1 cellular context compared by ENCODE assay signal in genomic region chr20:44068780-44069191, GRCh38.
TF ChIP-seq lines count a peak whose summit lies in the region.

No MANE protein-coding gene starts in this region.

TF ChIP-seq in GM12878, 131 proteins besides CTCF, POLR2A, EP300 and RAD21 (continued from another document):
- TF ChIP-seq PRDM15 (CRISPR knock-in tag; IDR thresholded peaks at IDR 0.05) (no peak), SIX5 (IDR thresholded peaks at IDR 0.05; ENCODE audit: low read depth, low read length, severe bottlenecking) (no peak), FOXK2 (IDR thresholded peaks at IDR 0.05) (no peak), ASH2L (IDR thresholded peaks at IDR 0.05; ENCODE audit: borderline replicate concordance, low read depth) (no peak)
